In the genomic region with DNA sequence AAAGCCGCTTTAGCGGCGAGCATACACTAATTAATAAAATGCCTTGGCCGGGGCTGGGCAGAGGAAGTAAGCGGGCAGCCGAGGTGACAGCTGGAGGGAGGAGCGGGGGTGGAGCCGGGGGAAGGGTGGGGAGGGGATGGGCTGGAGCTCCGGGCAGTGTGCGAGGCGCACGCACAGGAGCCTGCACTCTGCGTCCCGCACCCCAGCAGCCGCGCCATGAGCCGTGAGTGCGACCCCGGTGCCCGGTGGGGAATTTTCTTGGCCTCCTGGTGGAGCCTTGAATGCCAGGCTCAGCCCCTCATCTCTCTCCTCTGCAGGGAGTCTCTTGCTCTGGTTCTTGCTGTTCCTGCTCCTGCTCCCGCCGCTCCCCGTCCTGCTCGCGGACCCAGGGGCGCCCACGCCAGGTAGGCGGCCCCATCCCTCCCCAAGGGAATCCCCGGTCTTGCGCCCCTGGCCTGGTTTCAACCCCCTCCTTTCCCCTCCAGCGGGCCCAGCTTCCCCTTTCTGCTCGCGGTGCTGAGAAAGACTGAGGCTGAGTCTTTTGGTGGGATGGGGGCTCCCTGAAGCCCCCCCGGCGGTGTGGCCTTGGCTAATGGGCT, we compare ENCODE assay signal across 8 cellular contexts. TPM values are rescaled to one million over a fixed set of nuclear protein-coding genes. Genes with fewer than 3 reads are reported as not detected.
DNase-seq lines count a peak whose midpoint lies in the region; ATAC-seq and TF ChIP-seq lines count a peak whose summit lies in the region.

A gene (plus strand): TSS at position 156 of the 599 bp plus-strand sequence. CDS start 61 bp downstream, at position 217.

- H3K4me1 Mint-ChIP-seq in activated CD4-positive, alpha-beta memory T cell treated with anti-CD3 and anti-CD28 coated beads for 36 hours (ENCODE audit: low read depth) = peaks cover 9% of the 10 kb centered on the region

- H3K4me2 ChIP-seq in DOHH2 (ENCODE audit: low read length) = peak within 1 kb of the TSS; percentile 64

- H3K27ac ChIP-seq in DOHH2 (ENCODE audit: low read depth, low read length) (no peak within 1 kb of the TSS), heart right ventricle (peak within 1 kb of the TSS in 2 of 10 donors; percentile 18 to 81)

- H3K4me1 ChIP-seq in DOHH2 (ENCODE audit: control insufficient read depth, low read length) = peaks cover 16% of the 10 kb centered on the region
- H3K4me1 ChIP-seq in heart right ventricle = peaks cover 0 to 44% (median 22%) of the 10 kb centered on the region in 9 donors

- TF ChIP-seq CTCF in DOHH2 (IDR thresholded peaks at IDR 0.05; ENCODE audit: low read depth, low read length, poor library complexity, severe bottlenecking) (no peak), GM20000 (IDR thresholded peaks at IDR 0.05; ENCODE audit: extremely low read depth, missing control alignments) (no peak), heart right ventricle (IDR thresholded peaks at IDR 0.05) (no peak)

- 2 to 3% methylated on average over 34 to 35 of the region's 35 CpGs for WGBS in heart right ventricle, 2 donors

- H3K9me3 Mint-ChIP-seq in activated CD4-positive, alpha-beta memory T cell treated with anti-CD3 and anti-CD28 coated beads for 36 hours = peaks cover 3% of the 10 kb centered on the region

- H3K9me2 ChIP-seq in DOHH2 (replicated peaks; ENCODE audit: control insufficient read depth, low read length) = no peaks in the 10 kb centered on the region

- H3K27ac Mint-ChIP-seq in activated CD4-positive, alpha-beta memory T cell treated with anti-CD3 and anti-CD28 coated beads for 36 hours = no peak within 1 kb of the TSS

- no peaks in the 10 kb centered on the region for H3K79me2 ChIP-seq in DOHH2 (ENCODE audit: control insufficient read depth, low read length)

- no peak for TF ChIP-seq EP300 in Ishikawa (IDR thresholded peaks at IDR 0.05; ENCODE audit: borderline replicate concordance)

- intact Hi-C loops in activated CD4-positive, alpha-beta memory T cell treated with anti-CD3 and anti-CD28 coated beads for 36 hours (cut with micrococcal nuclease) = no loop called here
- intact Hi-C loops in heart right ventricle (cut with DNase I) = loop anchor here in 4 of 10 donors (10.0 kb wide), 1 partner anchor 84 kb away; no protein-coding TSS in a partner anchor
- intact Hi-C loops in sciatic nerve (cut with DNase I) = no loop called here

- H3K4me3 ChIP-seq in DOHH2 (ENCODE audit: low read length) (peak within 1 kb of the TSS; percentile 64), heart right ventricle (peak within 1 kb of the TSS in 9 of 10 donors; percentile 29 to 66 (median 52))

- peak within 1 kb of the TSS; percentile 3 for H3K4me3 Mint-ChIP-seq in activated CD4-positive, alpha-beta memory T cell treated with anti-CD3 and anti-CD28 coated beads for 36 hours

- CTCF ChIA-PET in activated CD4-positive, alpha-beta memory T cell treated with anti-CD3 and anti-CD28 coated beads for 36 hours (lab: Charles Lee) = no interaction called here

- peak in 7 of 8 donors; percentile 54 to 75 (median 66) for ATAC-seq in heart right ventricle
- peak; percentile 49 for ATAC-seq in sciatic nerve

- H3K27me3 Mint-ChIP-seq in activated CD4-positive, alpha-beta memory T cell treated with anti-CD3 and anti-CD28 coated beads for 36 hours = peaks cover 28% of the 10 kb centered on the region

- no peak for TF ChIP-seq RAD21 in Ishikawa (IDR thresholded peaks at IDR 0.05; ENCODE audit: low read depth)

- POLR2A ChIA-PET in activated CD4-positive, alpha-beta memory T cell treated with anti-CD3 and anti-CD28 coated beads for 36 hours (lab: Charles Lee) = no interaction called here

- H4K20me1 ChIP-seq in DOHH2 (ENCODE audit: control insufficient read depth, insufficient read depth, low read depth, low read length) = no peaks in the 10 kb centered on the region

- no peaks in the 10 kb centered on the region for H3K36me3 ChIP-seq in DOHH2 (ENCODE audit: control insufficient read depth, low read length)
- no peaks in the 10 kb centered on the region for H3K36me3 ChIP-seq in heart right ventricle

- H3K36me3 Mint-ChIP-seq in activated CD4-positive, alpha-beta memory T cell treated with anti-CD3 and anti-CD28 coated beads for 36 hours = no peaks in the 10 kb centered on the region

- no peaks in the 10 kb centered on the region for H3F3A ChIP-seq in DOHH2 (ENCODE audit: control insufficient read depth, insufficient read depth)

- H3K9me3 ChIP-seq in DOHH2 (ENCODE audit: control insufficient read depth, insufficient read depth, low read length) (no peaks in the 10 kb centered on the region), heart right ventricle (no peaks in the 10 kb centered on the region)

- 0 out of 2 replicates have a peak, but pooled peaks cover 6% of the 10 kb centered on the region for H3K27me3 ChIP-seq in DOHH2 (ENCODE audit: control insufficient read depth, low read length)
- peaks cover 0 to 17% (median 5%) of the 10 kb centered on the region in 7 donors for H3K27me3 ChIP-seq in heart right ventricle

- DNase-seq in GM20000 (ENCODE audit: low spot score) = peak; percentile 62
- peak; percentile 19 for DNase-seq in activated CD4-positive, alpha-beta memory T cell treated with anti-CD3 and anti-CD28 coated beads for 36 hours
- peak; percentile 43 to 63 for DNase-seq in heart right ventricle
- no peak for DNase-seq in sciatic nerve (ENCODE audit: low spot score)
- no peak for DNase-seq in activated CD8-positive, alpha-beta memory T cell treated with anti-CD3 and anti-CD28 coated beads for 24 hours
- no peak for DNase-seq in activated CD4-positive, alpha-beta T cell treated with anti-CD3 and anti-CD28 coated beads for 48 hours

TF ChIP-seq in Ishikawa, 13 proteins besides CTCF, POLR2A, EP300 and RAD21:
- TF ChIP-seq ZBTB7A (IDR thresholded peaks at IDR 0.05; ENCODE audit: low read depth) (no peak), FOXM1 (IDR thresholded peaks at IDR 0.05; ENCODE audit: borderline replicate concordance, low read depth) (no peak), TAF1 (IDR thresholded peaks at IDR 0.05; ENCODE audit: low read depth) (no peak), TEAD4 (IDR thresholded peaks at IDR 0.05) (no peak), NFIC (IDR thresholded peaks at IDR 0.05) (no peak), YY1 (IDR thresholded peaks at IDR 0.05; ENCODE audit: low read depth) (no peak), CEBPB (IDR thresholded peaks at IDR 0.05) (no peak)
- TF ChIP-seq, protein P1, sequence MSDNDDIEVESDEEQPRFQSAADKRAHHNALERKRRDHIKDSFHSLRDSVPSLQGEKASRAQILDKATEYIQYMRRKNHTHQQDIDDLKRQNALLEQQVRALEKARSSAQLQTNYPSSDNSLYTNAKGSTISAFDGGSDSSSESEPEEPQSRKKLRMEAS (IDR thresholded peaks at IDR 0.05) = peak; percentile 8; the same call in 1 of the 2 replicates

RNA-seq across cellular contexts. Expression of the gene that starts here (rescaled TPM):
- under 1 TPM in 1 of 2 experiments, not detected in 1; 0.07 TPM for total RNA-seq in activated CD4-positive, alpha-beta memory T cell treated with anti-CD3 and anti-CD28 coated beads for 36 hours
- 10 to 100 TPM in 1 of 10 donors, 1 to 10 TPM in 9; 1.1 to 15.6 (median 4.0) TPM for total RNA-seq in heart right ventricle
- polyA plus RNA-seq in heart right ventricle = 1 to 10 TPM in 1 of 2 donors, under 1 TPM in 1; 0.95 to 2.9 TPM
- total RNA-seq in sciatic nerve = 6.0 TPM

Comparison
In these comparisons a context has a peak if more than half of its experiments do, and no peak if none do; other contexts are left out.
1. Peak in DNase-seq in activated CD4-positive, alpha-beta memory T cell treated with anti-CD3 and anti-CD28 coated beads for 36 hours; RNA of the gene not detected or under 1 TPM.
2. DNase-seq: peak in GM20000 (single experiment) and heart right ventricle (2 of 2); none in sciatic nerve (single experiment), activated CD8-positive, alpha-beta memory T cell treated with anti-CD3 and anti-CD28 coated beads for 24 hours (single experiment) and activated CD4-positive, alpha-beta T cell treated with anti-CD3 and anti-CD28 coated beads for 48 hours (single experiment).